Comparison of ENCODE assay signal across 8 cellular contexts in genomic region chr12:49777800-49778748, GRCh38. TPM values are rescaled to one million over a fixed set of nuclear protein-coding genes. Genes with fewer than 3 reads are reported as not detected.
A peak's percentile ranks its signal among the peaks of the same experiment; 100 is the strongest.
DNase-seq lines count a peak whose midpoint lies in the region; ATAC-seq and TF ChIP-seq lines count a peak whose summit lies in the region.

No MANE protein-coding gene starts in this region.

- intact Hi-C loops in breast epithelium (cut with DNase I; ENCODE audit: low total_unique reads) = loop anchor here (10.0 kb wide), 2 partner anchors 187 to 277 kb away; partner anchors contain the start of genes AQP5 and ASIC1

- H3K9ac ChIP-seq in liver (ENCODE audit: low read depth in 1 of 2, low read length in 2 of 2) = no peak overlapping the region

- DNase-seq in EH (ENCODE audit: low read depth) (peak; percentile 43), LNCaP clone FGC (ENCODE audit: low read depth) (no peak), breast epithelium (ENCODE audit: low spot score in 2 of 2) (peak in 1 of 2 donors; percentile 60)
- DNase-seq in activated CD4-positive, CD25-positive, alpha-beta regulatory T cell (lab: John Stamatoyannopoulos, UW) = peak; percentile 55 to 67 (median 58)
- DNase-seq in stimulated activated CD8-positive, alpha-beta memory T cell treated with anti-CD3 and anti-CD28 coated beads, Interleukin-15, amount 100 ng/mL, for 1 hour (ENCODE audit: low read depth) = peak; percentile 67

- TF ChIP-seq RAD21 in liver (IDR thresholded peaks at IDR 0.05) = peak; percentile 86 to 90

- no peaks in the 10 kb centered on the region for H3K27me3 ChIP-seq in breast epithelium
- H3K27me3 ChIP-seq in liver (ENCODE audit: control insufficient read depth in 4 of 4, insufficient read depth in 4 of 4, low read length in 3 of 4) = no peaks in the 10 kb centered on the region

- TF ChIP-seq CTCF in LNCaP clone FGC (IDR thresholded peaks at IDR 0.05; ENCODE audit: control insufficient read depth, extremely low read depth, insufficient read depth) = peak; percentile 93
- peak; percentile 22 to 56 (median 54) for TF ChIP-seq CTCF in breast epithelium (IDR thresholded peaks at IDR 0.05)
- peak; percentile 84 for TF ChIP-seq CTCF in liver (IDR thresholded peaks at IDR 0.05; ENCODE audit: low read depth, low read length, missing input control)

- WGBS in liver = 49% methylated on average over 19 of the region's 19 CpGs

- H3K36me3 ChIP-seq in breast epithelium (no peaks in the 10 kb centered on the region), liver (ENCODE audit: control insufficient read depth in 4 of 4, insufficient read depth in 3 of 4, low read depth in 1 of 4, low read length in 3 of 4) (no peaks in the 10 kb centered on the region)

- H3K4me1 ChIP-seq in breast epithelium = no peaks in the 10 kb centered on the region
- peaks cover 0 to 4% (median 2%) of the 10 kb centered on the region in 4 donors for H3K4me1 ChIP-seq in liver (ENCODE audit: control insufficient read depth in 4 of 4, insufficient read depth in 4 of 4, low read length in 3 of 4)

- H3K9me3 ChIP-seq in breast epithelium (no peaks in the 10 kb centered on the region), liver (ENCODE audit: control insufficient read depth in 4 of 4, low read length in 3 of 4) (no peaks in the 10 kb centered on the region)

- ATAC-seq in HG02970 (IDR thresholded peaks at IDR 0.05; ENCODE audit: low FRiP score, unreplicated experiment) (no peak), HG02884 (IDR thresholded peaks at IDR 0.05; ENCODE audit: unreplicated experiment) (no peak)

- H3K27ac ChIP-seq in breast epithelium (no peak overlapping the region), liver (ENCODE audit: low read depth in 1 of 2, low read length in 2 of 2) (no peak overlapping the region)

- H3K4me3 ChIP-seq in LNCaP clone FGC (ENCODE audit: low read depth, low read length) = no peak overlapping the region
- H3K4me3 ChIP-seq in breast epithelium = no peak overlapping the region
- H3K4me3 ChIP-seq in liver (ENCODE audit: low read depth in 1 of 3, low read length in 3 of 3) = no peak overlapping the region

- TF ChIP-seq POLR2A in breast epithelium (IDR thresholded peaks at IDR 0.05) = no peak

TF ChIP-seq in liver, 16 proteins besides CTCF, POLR2A, EP300 and RAD21:
- TF ChIP-seq SP1 (IDR thresholded peaks at IDR 0.05) (no peak), JUND (IDR thresholded peaks at IDR 0.05) (no peak), HNF4A (conservative IDR thresholded peaks at IDR 0.05) (no peak), ZBTB33 (IDR thresholded peaks at IDR 0.05) (no peak), NR2F2 (IDR thresholded peaks at IDR 0.05) (no peak), FOXA1 (IDR thresholded peaks at IDR 0.05) (no peak), GABPA (IDR thresholded peaks at IDR 0.05 in 1 of 2, conservative IDR thresholded peaks at IDR 0.05 in 1 of 2) (no peak), FOXA2 (IDR thresholded peaks at IDR 0.05) (no peak), YY1 (IDR thresholded peaks at IDR 0.05) (no peak), RXRA (IDR thresholded peaks at IDR 0.05) (no peak), TAF1 (conservative IDR thresholded peaks at IDR 0.05) (no peak), MAX (IDR thresholded peaks at IDR 0.05) (no peak), EGR1 (IDR thresholded peaks at IDR 0.05; ENCODE audit: low read depth in 2 of 2) (no peak), REST (IDR thresholded peaks at IDR 0.05) (no peak), HNF4G (IDR thresholded peaks at IDR 0.05) (no peak), ATF3 (IDR thresholded peaks at IDR 0.05) (no peak)

RNA-seq across cellular contexts. Expression of gene TMBIM6, which starts 36.7 kb away (rescaled TPM):
- 100 to 1,000 TPM; 364 to 620 (median 409) TPM for total RNA-seq in breast epithelium
- total RNA-seq in liver = 100 to 1,000 TPM; 464 to 740 TPM
- 1,000 to 10,000 TPM in 1 of 2 donors, 100 to 1,000 TPM in 1; 687 to 1,207 TPM for polyA plus RNA-seq in liver

RNA-seq across cellular contexts. Expression of gene NCKAP5L, which starts 50.1 kb away (rescaled TPM):
- 10 to 100 TPM; 11.4 to 15.8 (median 12.1) TPM for total RNA-seq in breast epithelium
- total RNA-seq in liver = 1 to 10 TPM; 3.1 to 6.8 TPM
- polyA plus RNA-seq in liver = 1 to 10 TPM; 2.9 to 5.2 TPM
